Comparison of ENCODE assay signal across 8 cellular contexts in the genomic region with DNA sequence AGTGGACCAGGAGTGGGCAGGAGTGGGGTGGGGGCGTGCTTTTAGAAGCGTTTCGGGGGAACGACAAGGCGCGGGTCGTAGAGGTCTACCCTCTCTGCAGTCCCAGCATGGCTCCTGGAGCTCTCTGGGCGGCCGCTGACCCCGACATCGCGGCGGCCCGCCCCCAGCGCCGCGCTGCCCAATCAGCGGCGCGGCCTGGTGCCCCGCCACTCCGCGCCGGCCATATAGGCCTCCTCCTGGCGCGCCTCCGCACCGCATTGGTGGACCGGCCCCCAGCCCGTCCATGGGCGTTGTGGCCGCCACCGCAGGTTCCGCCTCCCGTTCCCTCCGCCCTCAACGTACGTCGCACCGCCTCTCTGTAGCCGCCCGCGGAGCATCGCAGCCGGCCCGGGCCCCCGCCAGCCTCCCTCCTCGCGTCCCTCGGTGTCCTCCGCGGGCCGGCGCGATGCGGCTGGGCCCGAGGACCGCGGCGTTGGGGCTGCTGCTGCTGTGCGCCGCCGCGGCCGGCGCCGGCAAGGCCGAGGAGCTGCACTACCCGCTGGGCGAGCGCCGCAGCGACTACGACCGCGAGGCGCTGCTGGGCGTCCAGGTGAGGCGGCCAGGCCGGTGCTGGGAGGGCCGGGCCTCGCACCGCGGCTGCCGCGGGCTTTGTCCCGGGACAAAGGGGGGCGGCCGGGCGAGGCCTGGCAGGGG. TPM values are rescaled to one million over a fixed set of nuclear protein-coding genes. Genes with fewer than 3 reads are reported as not detected.
DNase-seq lines count a peak whose midpoint lies in the region; ATAC-seq and TF ChIP-seq lines count a peak whose summit lies in the region.

RCN2 (plus strand) TSS at position 353 of the 693 bp plus-strand sequence; CDS start at position 446, 93 bp downstream.

- POLR2A ChIA-PET in GM10248 (lab: Yijun Ruan, JAX): no interaction called here
- POLR2A ChIA-PET in SK-N-SH (lab: Yijun Ruan, JAX): interaction anchor here (0.6 to 1.7 kb wide), 8 partner anchors 11 to 601 kb away, joined by 3 to 14 read pairs (median 4); partner anchors contain the start of genes PSTPIP1 and SCAPER

- 4% methylated on average over 5 of the region's 90 CpGs for WGBS in SK-N-SH (ENCODE audit: low lambda C conversion rate)

- H3K4me2 ChIP-seq in SK-N-SH: peak within 1 kb of the TSS; percentile 87

- no peaks in the 10 kb centered on the region for H3K27me3 ChIP-seq in SK-N-SH (ENCODE audit: insufficient read depth)

- peaks cover 0 to 7% of the 10 kb centered on the region in 2 experiments; a peak in 1 of 4 replicates for H3K4me1 ChIP-seq in SK-N-SH (ENCODE audit: control insufficient read depth in 1 of 2, insufficient read depth in 2 of 2, low read depth in 1 of 2, low read length in 1 of 2)

- H3K9ac ChIP-seq in SK-N-SH: peak within 1 kb of the TSS; percentile 85

- CTCF ChIA-PET in GM10248 (lab: Yijun Ruan, JAX) (interaction anchor here (0.7 to 2.1 kb wide), 3 partner anchors 10 to 15 kb away, joined by 3 to 9 read pairs (median 3); no protein-coding TSS in a partner anchor), SK-N-SH (lab: Yijun Ruan, JAX) (interaction anchor here (0.8 kb wide), 1 partner anchor 632 kb away, joined by 3 read pairs; no protein-coding TSS in a partner anchor)

- no peaks in the 10 kb centered on the region for H4K20me1 ChIP-seq in SK-N-SH (ENCODE audit: insufficient read depth)

- H3K27ac ChIP-seq in SK-N-SH (ENCODE audit: low read depth in 2 of 2, low read length in 1 of 2) (peak within 1 kb of the TSS; percentile 42 to 87; a peak in 3 of 4 replicates), substantia nigra (ENCODE audit: low read depth, low read length, poor library complexity, severe bottlenecking) (peak within 1 kb of the TSS; percentile 91)

- TF ChIP-seq EP300 in SK-N-SH (IDR thresholded peaks at IDR 0.05; ENCODE audit: borderline replicate concordance in 1 of 2, low read depth in 1 of 2, low read length in 1 of 2): no peak

- TF ChIP-seq CTCF in GM10248 (IDR thresholded peaks at IDR 0.05; ENCODE audit: control extremely low read depth, extremely low read depth, low read depth, missing control alignments) (no peak), SK-N-SH (IDR thresholded peaks at IDR 0.05) (no peak)

- DNase-seq in GM10248 (ENCODE audit: extremely low spot score): peak; percentile 95
- DNase-seq in NCI-H1092 (lab: John Stamatoyannopoulos, UW): peak; percentile 86
- peak; percentile 97 for DNase-seq in SK-N-SH
- peak; percentile 92 for DNase-seq in activated naive CD4-positive, alpha-beta T cell treated with anti-CD3 and anti-CD28 coated beads, Interleukin-2, amount 50 U/mL, for 16 hours
- peak; percentile 95 for DNase-seq in germinal center (ENCODE audit: low spot score)
- peak; percentile 58 for DNase-seq in non-pigmented ciliary epithelial cell (ENCODE audit: low read depth)
- DNase-seq in substantia nigra (lab: John Stamatoyannopoulos, UW): peak; percentile 59 to 98 (median 91)

- peaks cover 27 to 34% of the 10 kb centered on the region in 2 experiments for H3K36me3 ChIP-seq in SK-N-SH (replicated peaks in 1 of 2; ENCODE audit: control insufficient read depth in 1 of 2, insufficient read depth in 2 of 2, low read length in 1 of 2)

- H3K9me2 ChIP-seq in SK-N-SH: no peaks in the 10 kb centered on the region

- H3K79me2 ChIP-seq in SK-N-SH (ENCODE audit: insufficient read depth): peaks cover 29% of the 10 kb centered on the region

- H3K4me3 ChIP-seq in SK-N-SH (ENCODE audit: low read depth in 2 of 2, low read length in 1 of 2): peak within 1 kb of the TSS; percentile 85 to 91

- peak within 1 kb of the TSS; percentile 98 for H2AFZ ChIP-seq in SK-N-SH (ENCODE audit: low read depth)

- no peaks in the 10 kb centered on the region for H3K9me3 ChIP-seq in SK-N-SH

- peaks cover 4% of the 10 kb centered on the region for H3F3A ChIP-seq in SK-N-SH (replicated peaks; ENCODE audit: insufficient read depth)

- TF ChIP-seq RAD21 in SK-N-SH (IDR thresholded peaks at IDR 0.05; ENCODE audit: low read length): no peak

- peak; percentile 97 for ATAC-seq in HG02610 (IDR thresholded peaks at IDR 0.05; ENCODE audit: unreplicated experiment)

TF ChIP-seq in SK-N-SH, 30 proteins besides CTCF, POLR2A, EP300 and RAD21 (continues in another document):
- no peak for TF ChIP-seq JUND (IDR thresholded peaks at IDR 0.05)
- no peak for TF ChIP-seq TEAD4 (IDR thresholded peaks at IDR 0.05; ENCODE audit: borderline replicate concordance, insufficient read depth)
- no peak for TF ChIP-seq ELF1 (IDR thresholded peaks at IDR 0.05)
- TF ChIP-seq RCOR1 (IDR thresholded peaks at IDR 0.05; ENCODE audit: low read length): no peak
- TF ChIP-seq EZH2phosphoT487 (IDR thresholded peaks at IDR 0.05; ENCODE audit: borderline replicate concordance, low read depth): no peak
- no peak for TF ChIP-seq TCF12 (IDR thresholded peaks at IDR 0.05)
- peak; percentile 87 for TF ChIP-seq MXI1 (IDR thresholded peaks at IDR 0.05; ENCODE audit: low read depth, low read length)
- no peak for TF ChIP-seq FOXJ3 (CRISPR knock-in tag; IDR thresholded peaks at IDR 0.05)
- TF ChIP-seq POLR2AphosphoS5 (IDR thresholded peaks at IDR 0.05; ENCODE audit: low read depth, low read length): peak; percentile 97
- TF ChIP-seq FOSL2 (IDR thresholded peaks at IDR 0.05; ENCODE audit: borderline replicate concordance, low read depth): no peak
- peak; percentile 57; the same call in 1 of the 2 replicates for TF ChIP-seq MAX (IDR thresholded peaks at IDR 0.05; ENCODE audit: low read depth)
- TF ChIP-seq SIN3A (IDR thresholded peaks at IDR 0.05; ENCODE audit: borderline replicate concordance, low read depth, low read length): 0 out of 2 replicates have a peak, but pooled peaks have one; percentile 57
- TF ChIP-seq YY1 (IDR thresholded peaks at IDR 0.05; ENCODE audit: low read depth): peak; percentile 73; the same call in 1 of the 2 replicates
- no peak for TF ChIP-seq NFIC (IDR thresholded peaks at IDR 0.05; ENCODE audit: borderline replicate concordance)
- 0 out of 2 replicates have a peak, but pooled peaks have one; percentile 10 for TF ChIP-seq GABPA (IDR thresholded peaks at IDR 0.05; ENCODE audit: low read depth)
- peak; percentile 65 for TF ChIP-seq IRF3 (IDR thresholded peaks at IDR 0.05; ENCODE audit: low read depth, low read length)
- TF ChIP-seq RFX5 (IDR thresholded peaks at IDR 0.05; ENCODE audit: low read length): peak; percentile 70
- TF ChIP-seq, protein P1, sequence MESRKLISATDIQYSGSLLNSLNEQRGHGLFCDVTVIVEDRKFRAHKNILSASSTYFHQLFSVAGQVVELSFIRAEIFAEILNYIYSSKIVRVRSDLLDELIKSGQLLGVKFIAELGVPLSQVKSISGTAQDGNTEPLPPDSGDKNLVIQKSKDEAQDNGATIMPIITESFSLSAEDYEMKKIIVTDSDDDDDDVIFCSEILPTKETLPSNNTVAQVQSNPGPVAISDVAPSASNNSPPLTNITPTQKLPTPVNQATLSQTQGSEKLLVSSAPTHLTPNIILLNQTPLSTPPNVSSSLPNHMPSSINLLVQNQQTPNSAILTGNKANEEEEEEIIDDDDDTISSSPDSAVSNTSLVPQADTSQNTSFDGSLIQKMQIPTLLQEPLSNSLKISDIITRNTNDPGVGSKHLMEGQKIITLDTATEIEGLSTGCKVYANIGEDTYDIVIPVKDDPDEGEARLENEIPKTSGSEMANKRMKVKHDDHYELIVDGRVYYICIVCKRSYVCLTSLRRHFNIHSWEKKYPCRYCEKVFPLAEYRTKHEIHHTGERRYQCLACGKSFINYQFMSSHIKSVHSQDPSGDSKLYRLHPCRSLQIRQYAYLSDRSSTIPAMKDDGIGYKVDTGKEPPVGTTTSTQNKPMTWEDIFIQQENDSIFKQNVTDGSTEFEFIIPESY (IDR thresholded peaks at IDR 0.05; ENCODE audit: borderline replicate concordance, low read depth): no peak
- TF ChIP-seq RXRA (IDR thresholded peaks at IDR 0.05; ENCODE audit: borderline replicate concordance, low read depth): no peak
- TF ChIP-seq, protein P2, sequence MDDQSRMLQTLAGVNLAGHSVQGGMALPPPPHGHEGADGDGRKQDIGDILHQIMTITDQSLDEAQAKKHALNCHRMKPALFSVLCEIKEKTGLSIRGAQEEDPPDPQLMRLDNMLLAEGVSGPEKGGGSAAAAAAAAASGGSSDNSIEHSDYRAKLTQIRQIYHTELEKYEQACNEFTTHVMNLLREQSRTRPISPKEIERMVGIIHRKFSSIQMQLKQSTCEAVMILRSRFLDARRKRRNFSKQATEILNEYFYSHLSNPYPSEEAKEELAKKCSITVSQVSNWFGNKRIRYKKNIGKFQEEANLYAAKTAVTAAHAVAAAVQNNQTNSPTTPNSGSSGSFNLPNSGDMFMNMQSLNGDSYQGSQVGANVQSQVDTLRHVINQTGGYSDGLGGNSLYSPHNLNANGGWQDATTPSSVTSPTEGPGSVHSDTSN (IDR thresholded peaks at IDR 0.05): no peak
- TF ChIP-seq GATA2 (CRISPR knock-in tag; IDR thresholded peaks at IDR 0.05): no peak

RNA-seq across cellular contexts. Expression of gene RCN2, which starts in this region (rescaled TPM):
- 78.6 and 94.1 TPM in 2 replicates for polyA plus RNA-seq in SK-N-SH (2012; rRNA removed)
- polyA plus RNA-seq in SK-N-SH (2012; cell fraction: cytosol; rRNA removed): 117 and 171 TPM in 2 replicates
- 40.1 and 45.9 TPM in 2 replicates for polyA plus RNA-seq in SK-N-SH (2012; cell fraction: nucleus; rRNA removed)

Comparison
In these comparisons a context has a peak if more than half of its experiments do, and no peak if none do; other contexts are left out.
1. Peak in every context shown above with its lines: DNase-seq, ATAC-seq, H3K4me3 ChIP-seq and H3K27ac ChIP-seq.